Comparison of ENCODE assay signal across 13 cellular contexts in genomic region chr7:1853619-1854520, GRCh38.
DNase-seq lines count a peak whose midpoint lies in the region; ATAC-seq, FAIRE-seq and TF ChIP-seq lines count a peak whose summit lies in the region.
"Had no signal": no experiment of that assay in that cellular context is flagged by ENCODE, and none has a peak within 500 bp of the region (broad histone marks: within the 10 kb centered on the region; RNA-seq: fewer than 3 reads in every experiment).

No MANE protein-coding gene starts in this region.

- CTCF ChIA-PET in K562 (lab: Yijun Ruan, JAX; ENCODE audit: low intra/inter-chr PET ratio) = no interaction called here
- CTCF ChIA-PET in activated CD4-positive, alpha-beta memory T cell treated with anti-CD3 and anti-CD28 coated beads, Interleukin-2, amount 10 ng/mL, durations not matched to agents 7 days and 5 days (lab: Charles Lee) = no interaction called here

- BruUV-seq in K562 (replicated peaks; lab: Mats Ljungman, UMichigan) = no TSS peak

- FAIRE-seq in K562 (lab: Jason Lieb, UNC) = peak; percentile 77

- TF ChIP-seq POLR2A in K562 (conservative IDR thresholded peaks at IDR 0.05) = 0 out of 2 replicates have a peak, but pooled peaks have one; percentile 45

- DNase-seq in activated gamma-delta T cell treated with Interleukin-2 at 50 U/mL for 16 hours (peak; percentile 3), activated gamma-delta T cell (lab: John Stamatoyannopoulos, UW) (no peak), K562 (ENCODE audit: extremely low read depth in 1 of 4, low spot score in 3 of 4) (peak; percentile 53 to 84 (median 65)), mesothelial cell of epicardium (ENCODE audit: low spot score in 2 of 2, unreplicated experiment in 2 of 2) (peak; percentile 24 to 38), tibial artery (peak; percentile 9 to 56), C1 segment of cervical spinal cord (lab: John Stamatoyannopoulos, UW) (no peak), Karpas-422 (no peak)
- DNase-seq in activated CD4-positive, alpha-beta memory T cell treated with anti-CD3 and anti-CD28 coated beads, Interleukin-2, amount 10 ng/mL, durations not matched to agents 7 days and 5 days = no peak
- DNase-seq: activated CD4-positive, alpha-beta T cell treated with anti-CD3 and anti-CD28 coated beads for 48 hours; HFFc6; mammary epithelial cell had no signal

- H3K9me3 ChIP-seq in K562 (replicated peaks; ENCODE audit: control insufficient read depth, insufficient read depth, low read depth, low read length) (peaks cover 3% of the 10 kb centered on the region), tibial artery (no peaks in the 10 kb centered on the region), Karpas-422 (ENCODE audit: low read length) (no peaks in the 10 kb centered on the region)
- H3K9me3 ChIP-seq: gastroesophageal sphincter, thoracic aorta had no signal

- 2% methylated on average over 38 of the region's 39 CpGs for WGBS in K562 (ENCODE audit: insufficient coverage, low coverage, missing lambda C conversion rate)

- TF ChIP-seq RAD21 in K562 (CRISPR knock-in tag; conservative IDR thresholded peaks at IDR 0.05 in 1 of 2, IDR thresholded peaks at IDR 0.05 in 1 of 2) = no peak

- H3K9me1 ChIP-seq in K562 (ENCODE audit: control insufficient read depth, insufficient read depth, low read length) = peaks cover 6% of the 10 kb centered on the region

- H3K36me3 Mint-ChIP-seq in mesothelial cell of epicardium = no peaks in the 10 kb centered on the region
- H3K36me3 Mint-ChIP-seq in activated CD4-positive, alpha-beta memory T cell treated with anti-CD3 and anti-CD28 coated beads, Interleukin-2, amount 10 ng/mL, durations not matched to agents 7 days and 5 days (ENCODE audit: low read depth) = peaks cover 13% of the 10 kb centered on the region

- in situ Hi-C loops in K562 (cut with MboI) = no loop called here

- no peaks in the 10 kb centered on the region for H3K9me2 ChIP-seq in Karpas-422 (replicated peaks; ENCODE audit: insufficient read depth, low read length)

- H3K4me2 ChIP-seq in K562 (ENCODE audit: insufficient read depth, low read length) (peak overlapping the region; percentile 84), Karpas-422 (ENCODE audit: low read depth, low read length, poor library complexity, severe bottlenecking) (no peak overlapping the region)

- H2AFZ ChIP-seq in K562 (ENCODE audit: low read depth, low read length) (no peak overlapping the region), Karpas-422 (ENCODE audit: low read length) (no peak overlapping the region)

- no peaks in the 10 kb centered on the region for H3K9me3 Mint-ChIP-seq in mesothelial cell of epicardium
- H3K9me3 Mint-ChIP-seq in activated CD4-positive, alpha-beta memory T cell treated with anti-CD3 and anti-CD28 coated beads, Interleukin-2, amount 10 ng/mL, durations not matched to agents 7 days and 5 days = no peaks in the 10 kb centered on the region
- H3K9me3 Mint-ChIP-seq: HFFc6 had no signal

- H3K79me2 ChIP-seq in K562 (ENCODE audit: control insufficient read depth, insufficient read depth, low read length) = peaks cover 63% of the 10 kb centered on the region
- H3K79me2 ChIP-seq in Karpas-422 (ENCODE audit: low read length) = no peaks in the 10 kb centered on the region

- intact Hi-C loops in K562 (cut with micrococcal nuclease) = loop anchor here (2.0 to 10.0 kb wide), 3 partner anchors 21 to 251 kb away; no protein-coding TSS in a partner anchor
- intact Hi-C loops in tibial artery (cut with DNase I; ENCODE audit: low total_unique reads) = no loop called here

- H4K20me1 ChIP-seq in K562 (replicated peaks; ENCODE audit: control insufficient read depth, insufficient read depth, low read length) = no peaks in the 10 kb centered on the region
- H4K20me1 ChIP-seq in Karpas-422 (ENCODE audit: insufficient read depth, low read depth, low read length) = no peaks in the 10 kb centered on the region

- H3K4me3 ChIP-seq in K562 (peak overlapping the region; percentile 56), tibial artery (no peak overlapping the region), Karpas-422 (ENCODE audit: low read length) (no peak overlapping the region)
- H3K4me3 ChIP-seq: gastroesophageal sphincter, thoracic aorta had no signal

- no peaks in the 10 kb centered on the region for H3K27me3 ChIP-seq in K562 (ENCODE audit: control insufficient read depth in 2 of 2, insufficient read depth in 2 of 2, low read length in 2 of 2)
- no peaks in the 10 kb centered on the region for H3K27me3 ChIP-seq in tibial artery
- H3K27me3 ChIP-seq in Karpas-422 (ENCODE audit: low read length) = no peaks in the 10 kb centered on the region
- H3K27me3 ChIP-seq: gastroesophageal sphincter had no signal

- H3K27ac ChIP-seq in K562 (ENCODE audit: extremely low read depth, low read depth, low read length) (peak overlapping the region; percentile 89), tibial artery (no peak overlapping the region), Karpas-422 (ENCODE audit: low read length) (no peak overlapping the region)
- H3K27ac ChIP-seq: gastroesophageal sphincter, thoracic aorta had no signal

- H3K27me3 Mint-ChIP-seq in mesothelial cell of epicardium (ENCODE audit: low read depth) = peaks cover 14% of the 10 kb centered on the region
- H3K27me3 Mint-ChIP-seq in activated CD4-positive, alpha-beta memory T cell treated with anti-CD3 and anti-CD28 coated beads, Interleukin-2, amount 10 ng/mL, durations not matched to agents 7 days and 5 days = no peaks in the 10 kb centered on the region

- TF ChIP-seq CTCF in K562 (IDR thresholded peaks at IDR 0.05 in 2 of 3, conservative IDR thresholded peaks at IDR 0.05 in 1 of 3; ENCODE audit: insufficient read depth in 2 of 3, low read depth in 1 of 3, low read length in 3 of 3) (no peak), mesothelial cell of epicardium (IDR thresholded peaks at IDR 0.05; ENCODE audit: unreplicated experiment) (no peak), tibial artery (IDR thresholded peaks at IDR 0.05) (no peak)

- POLR2A ChIA-PET in K562 (lab: Yijun Ruan, JAX) = interaction anchor here (0.6 to 1.7 kb wide), 7 partner anchors 8 to 310 kb away, joined by 3 to 8 read pairs (median 4); no protein-coding TSS in a partner anchor
- POLR2A ChIA-PET in activated CD4-positive, alpha-beta memory T cell treated with anti-CD3 and anti-CD28 coated beads, Interleukin-2, amount 10 ng/mL, durations not matched to agents 7 days and 5 days (lab: Charles Lee) = interaction anchor here (1.4 kb wide), 1 partner anchor 29 kb away, joined by 4 read pairs; no protein-coding TSS in a partner anchor

- peaks cover 45% of the 10 kb centered on the region for H3K36me3 ChIP-seq in K562 (ENCODE audit: control insufficient read depth, insufficient read depth, low read length)
- no peaks in the 10 kb centered on the region for H3K36me3 ChIP-seq in tibial artery
- H3K36me3 ChIP-seq in Karpas-422 (ENCODE audit: insufficient read depth, low read length) = no peaks in the 10 kb centered on the region
- H3K36me3 ChIP-seq: gastroesophageal sphincter, thoracic aorta had no signal

- H3K9ac ChIP-seq in K562 (ENCODE audit: insufficient read depth in 1 of 2, low read depth in 2 of 2, low read length in 2 of 2) = peak overlapping the region; percentile 76 to 97
- H3K9ac ChIP-seq in Karpas-422 (ENCODE audit: low read length) = no peak overlapping the region

- H3K4me3 Mint-ChIP-seq in mesothelial cell of epicardium = peak overlapping the region; percentile 30
- H3K4me3 Mint-ChIP-seq in activated CD4-positive, alpha-beta memory T cell treated with anti-CD3 and anti-CD28 coated beads, Interleukin-2, amount 10 ng/mL, durations not matched to agents 7 days and 5 days = no peak overlapping the region
- H3K4me3 Mint-ChIP-seq: HFFc6 had no signal

- H3K4me1 ChIP-seq in K562 (replicated peaks in 1 of 2; ENCODE audit: control insufficient read depth in 2 of 2, insufficient read depth in 2 of 2, low read length in 2 of 2) (peaks cover 33 to 99% of the 10 kb centered on the region in 2 experiments), tibial artery (no peaks in the 10 kb centered on the region), Karpas-422 (ENCODE audit: low read length) (no peaks in the 10 kb centered on the region)
- H3K4me1 ChIP-seq: gastroesophageal sphincter had no signal

- ATAC-seq in K562 = peak; percentile 67
- ATAC-seq: gastroesophageal sphincter had no signal

- H3K27ac Mint-ChIP-seq in mesothelial cell of epicardium = no peak overlapping the region
- H3K27ac Mint-ChIP-seq in activated CD4-positive, alpha-beta memory T cell treated with anti-CD3 and anti-CD28 coated beads, Interleukin-2, amount 10 ng/mL, durations not matched to agents 7 days and 5 days = no peak overlapping the region
- H3K27ac Mint-ChIP-seq: HFFc6 had no signal

- TF ChIP-seq EP300 in K562 (IDR thresholded peaks at IDR 0.05; ENCODE audit: low read length) = no peak

- H3K4me1 Mint-ChIP-seq in mesothelial cell of epicardium = peaks cover 25% of the 10 kb centered on the region
- peaks cover 24% of the 10 kb centered on the region for H3K4me1 Mint-ChIP-seq in activated CD4-positive, alpha-beta memory T cell treated with anti-CD3 and anti-CD28 coated beads, Interleukin-2, amount 10 ng/mL, durations not matched to agents 7 days and 5 days

TF ChIP-seq in K562, 482 proteins besides CTCF, POLR2A, EP300 and RAD21 (continues in another document):
- TF ChIP-seq HSF4 (CRISPR knock-in tag; IDR thresholded peaks at IDR 0.05; ENCODE audit: borderline replicate concordance) (no peak), ZNF778 (CRISPR knock-in tag; IDR thresholded peaks at IDR 0.05) (no peak), CTCFL (IDR thresholded peaks at IDR 0.05; ENCODE audit: borderline replicate concordance, insufficient read depth, low read depth, low read length, poor library complexity, severe bottlenecking) (no peak), ZNF830 (CRISPR knock-in tag; IDR thresholded peaks at IDR 0.05) (no peak), HNRNPUL1 (IDR thresholded peaks at IDR 0.05; ENCODE audit: low read length) (no peak), ZKSCAN8 (CRISPR knock-in tag; IDR thresholded peaks at IDR 0.05) (no peak)

Comparison
In these comparisons a context has a peak if more than half of its experiments do, and no peak if none do; other contexts are left out.
1. DNase-seq: peak in activated gamma-delta T cell treated with Interleukin-2 at 50 U/mL for 16 hours (single experiment), K562 (4 of 4), mesothelial cell of epicardium (2 of 2) and tibial artery (2 of 2); none in activated gamma-delta T cell (single experiment), C1 segment of cervical spinal cord (0 of 14), Karpas-422 (single experiment) and activated CD4-positive, alpha-beta memory T cell treated with anti-CD3 and anti-CD28 coated beads, Interleukin-2, amount 10 ng/mL, durations not matched to agents 7 days and 5 days (single experiment).